ENCODE assay signal across 16 cellular contexts in genomic region chr6:157238346-157238745, GRCh38.
DNase-seq lines count a peak whose midpoint lies in the region; ATAC-seq and TF ChIP-seq lines count a peak whose summit lies in the region.
"Had no signal": no experiment of that assay in that cellular context is flagged by ENCODE, and none has a peak within 500 bp of the region (broad histone marks: within the 10 kb centered on the region; RNA-seq: fewer than 3 reads in every experiment).

No MANE protein-coding gene starts in this region.

- peaks cover 5% of the 10 kb centered on the region for H3K9me3 Mint-ChIP-seq in T-helper 1 cell treated with Interleukin-12 subunit alpha and Interleukin-12 subunit beta and Interleukin-4 antibody, amounts not matched to agents 30 μg/mL and 1 μg/mL, for 36 hours
- peaks cover 0 to 8% (median 4%) of the 10 kb centered on the region in 6 donors for H3K9me3 Mint-ChIP-seq in immature natural killer cell
- peaks cover 4% of the 10 kb centered on the region for H3K9me3 Mint-ChIP-seq in stimulated activated effector memory CD8-positive, alpha-beta T cell treated with anti-CD3 and anti-CD28 coated beads, Interleukin-12 subunit alpha, Interleukin-12 subunit beta, amount 100 ng/mL, for 72 hours

- peaks cover 7% of the 10 kb centered on the region for H3K9me3 ChIP-seq in WERI-Rb-1 (ENCODE audit: severe bottlenecking)

- peaks cover 6% of the 10 kb centered on the region for H3K36me3 Mint-ChIP-seq in T-helper 1 cell treated with Interleukin-12 subunit alpha and Interleukin-12 subunit beta and Interleukin-4 antibody, amounts not matched to agents 30 μg/mL and 1 μg/mL, for 36 hours (ENCODE audit: low read depth)
- peaks cover 0 to 4% (median 4%) of the 10 kb centered on the region in 3 donors for H3K36me3 Mint-ChIP-seq in immature natural killer cell
- peaks cover 8% of the 10 kb centered on the region for H3K36me3 Mint-ChIP-seq in stimulated activated effector memory CD8-positive, alpha-beta T cell treated with anti-CD3 and anti-CD28 coated beads, Interleukin-12 subunit alpha, Interleukin-12 subunit beta, amount 100 ng/mL, for 72 hours

- peak overlapping the region; percentile 91; the same call in 1 of the 2 replicates for H3K27ac ChIP-seq in WERI-Rb-1
- H3K27ac ChIP-seq: KMS-11, PC-9 had no signal

- H3K27ac Mint-ChIP-seq in T-helper 1 cell treated with Interleukin-12 subunit alpha and Interleukin-12 subunit beta and Interleukin-4 antibody, amounts not matched to agents 30 μg/mL and 1 μg/mL, for 36 hours, result peak overlapping the region; percentile 1
- H3K27ac Mint-ChIP-seq in immature natural killer cell, result peak overlapping the region; percentile 70 to 98 (median 87)
- peak overlapping the region; percentile 39 for H3K27ac Mint-ChIP-seq in stimulated activated effector memory CD8-positive, alpha-beta T cell treated with anti-CD3 and anti-CD28 coated beads, Interleukin-12 subunit alpha, Interleukin-12 subunit beta, amount 100 ng/mL, for 72 hours

- TF ChIP-seq CTCF in WERI-Rb-1 (IDR thresholded peaks at IDR 0.05; ENCODE audit: low read depth, low read length), result no peak

- H3K4me1 Mint-ChIP-seq in T-helper 1 cell treated with Interleukin-12 subunit alpha and Interleukin-12 subunit beta and Interleukin-4 antibody, amounts not matched to agents 30 μg/mL and 1 μg/mL, for 36 hours (ENCODE audit: low read depth), result peaks cover 16% of the 10 kb centered on the region
- H3K4me1 Mint-ChIP-seq in immature natural killer cell, result peaks cover 29 to 44% of the 10 kb centered on the region in 2 donors
- H3K4me1 Mint-ChIP-seq in stimulated activated effector memory CD8-positive, alpha-beta T cell treated with anti-CD3 and anti-CD28 coated beads, Interleukin-12 subunit alpha, Interleukin-12 subunit beta, amount 100 ng/mL, for 72 hours, result peaks cover 28% of the 10 kb centered on the region

- no peaks in the 10 kb centered on the region for H3K27me3 ChIP-seq in WERI-Rb-1 (ENCODE audit: insufficient read depth, low read depth, severe bottlenecking)

- H3K27me3 Mint-ChIP-seq in T-helper 1 cell treated with Interleukin-12 subunit alpha and Interleukin-12 subunit beta and Interleukin-4 antibody, amounts not matched to agents 30 μg/mL and 1 μg/mL, for 36 hours (ENCODE audit: low read depth), result peaks cover 52% of the 10 kb centered on the region
- H3K27me3 Mint-ChIP-seq in immature natural killer cell (ENCODE audit: low read depth in 3 of 3), result peaks cover 35 to 40% (median 39%) of the 10 kb centered on the region in 3 donors

- no peak for ATAC-seq in stimulated activated effector memory CD8-positive, alpha-beta T cell treated with anti-CD3 and anti-CD28 coated beads, Interleukin-12 subunit alpha, Interleukin-12 subunit beta, amount 100 ng/mL, for 72 hours
- ATAC-seq in HG02610 (IDR thresholded peaks at IDR 0.05; ENCODE audit: unreplicated experiment), result no peak
- no peak for ATAC-seq in GM21447 (IDR thresholded peaks at IDR 0.05; ENCODE audit: unreplicated experiment)

- no peaks in the 10 kb centered on the region for H3K36me3 ChIP-seq in WERI-Rb-1

- DNase-seq in T-helper 1 cell (no peak), WERI-Rb-1 (no peak), immature natural killer cell (peak; percentile 38 to 54 (median 50)), NCI-H2196 (lab: John Stamatoyannopoulos, UW; ENCODE audit: unreplicated experiment) (no peak)
- no peak for DNase-seq in stimulated activated effector memory CD8-positive, alpha-beta T cell treated with anti-CD3 and anti-CD28 coated beads, Interleukin-12 subunit alpha, Interleukin-12 subunit beta, amount 100 ng/mL, for 72 hours (ENCODE audit: low spot score in 2 of 2)
- DNase-seq: CD4-positive, alpha-beta memory T cell; DMS79 treated with DMSO at 0.1 percent for 48 hours; HCEC 1CT; NCI-H1436 treated with DMSO at 0.1 percent for 48 hours; NCI-H2227 treated with DMSO at 0.1 percent for 48 hours; NCI-H524; PC-9 had no signal

- H3K4me3 Mint-ChIP-seq in T-helper 1 cell treated with Interleukin-12 subunit alpha and Interleukin-12 subunit beta and Interleukin-4 antibody, amounts not matched to agents 30 μg/mL and 1 μg/mL, for 36 hours, result no peak overlapping the region
- peak overlapping the region; percentile 0 to 64 (median 7) for H3K4me3 Mint-ChIP-seq in immature natural killer cell
- H3K4me3 Mint-ChIP-seq in stimulated activated effector memory CD8-positive, alpha-beta T cell treated with anti-CD3 and anti-CD28 coated beads, Interleukin-12 subunit alpha, Interleukin-12 subunit beta, amount 100 ng/mL, for 72 hours, result no peak overlapping the region

- H3K4me3 ChIP-seq in WERI-Rb-1 (ENCODE audit: low read depth, low read length), result no peak overlapping the region
- H3K4me3 ChIP-seq: PC-9 had no signal

Comparison
In these comparisons a context has a peak if more than half of its experiments do, and no peak if none do; other contexts are left out.
1. H3K27ac Mint-ChIP-seq: peak in every context shown above with its lines; median percentile 87 in immature natural killer cell; 39 in stimulated activated effector memory CD8-positive, alpha-beta T cell treated with anti-CD3 and anti-CD28 coated beads, Interleukin-12 subunit alpha, Interleukin-12 subunit beta, amount 100 ng/mL, for 72 hours; 1 in T-helper 1 cell treated with Interleukin-12 subunit alpha and Interleukin-12 subunit beta and Interleukin-4 antibody, amounts not matched to agents 30 μg/mL and 1 μg/mL, for 36 hours.
2. H3K4me3 Mint-ChIP-seq: peak in immature natural killer cell (5 of 5); none in T-helper 1 cell treated with Interleukin-12 subunit alpha and Interleukin-12 subunit beta and Interleukin-4 antibody, amounts not matched to agents 30 μg/mL and 1 μg/mL, for 36 hours (single experiment) and stimulated activated effector memory CD8-positive, alpha-beta T cell treated with anti-CD3 and anti-CD28 coated beads, Interleukin-12 subunit alpha, Interleukin-12 subunit beta, amount 100 ng/mL, for 72 hours (single experiment).
3. DNase-seq: peak in immature natural killer cell (3 of 3); none in T-helper 1 cell (0 of 5), WERI-Rb-1 (single experiment), stimulated activated effector memory CD8-positive, alpha-beta T cell treated with anti-CD3 and anti-CD28 coated beads, Interleukin-12 subunit alpha, Interleukin-12 subunit beta, amount 100 ng/mL, for 72 hours (0 of 2) and NCI-H2196 (single experiment).